ENCODE assay signal across 15 cellular contexts in genomic region chr19:11005521-11005920, GRCh38.
"Had no signal": no experiment of that assay in that cellular context is flagged by ENCODE, and none has a peak within 500 bp of the region (broad histone marks: within the 10 kb centered on the region; RNA-seq: fewer than 3 reads in every experiment).

No MANE protein-coding gene starts in this region.

- ATAC-seq: activated CD4-positive, CD25-positive, alpha-beta regulatory T cell treated with anti-CD3 and anti-CD28 coated beads, Interleukin-2, amount 50 U/mL, for 24 hours; naive thymus-derived CD8-positive, alpha-beta T cell; sciatic nerve; stimulated activated naive CD8-positive, alpha-beta T cell treated with anti-CD3 and anti-CD28 coated beads, Interleukin-15, amount 100 ng/mL, for 72 hours had no signal

- H3K36me3 ChIP-seq: ovary had no signal

- H3K27ac ChIP-seq: ovary, testis had no signal

- DNase-seq: activated CD4-positive, alpha-beta T cell treated with anti-CD3 and anti-CD28 coated beads, Interleukin-2, amount 50 U/mL, for 1 hour; activated CD8-positive, alpha-beta memory T cell treated with anti-CD3 and anti-CD28 coated beads for 24 hours; activated gamma-delta T cell treated with Interleukin-2 at 50 U/mL for 16 hours; activated naive CD8-positive, alpha-beta T cell treated with anti-CD3 and anti-CD28 coated beads, Interleukin-2, amount 10 ng/mL, durations not matched to agents 7 days and 5 days; effector memory CD4-positive, alpha-beta T cell; foreskin melanocyte; mesenchymal stem cell; naive thymus-derived CD8-positive, alpha-beta T cell; ovary; stimulated activated naive CD8-positive, alpha-beta T cell treated with anti-CD3 and anti-CD28 coated beads, Interleukin-15, amount 100 ng/mL, for 72 hours; testis had no signal

- H3K27ac Mint-ChIP-seq: activated naive CD8-positive, alpha-beta T cell treated with anti-CD3 and anti-CD28 coated beads, Interleukin-2, amount 10 ng/mL, durations not matched to agents 7 days and 5 days had no signal

- H3K4me3 Mint-ChIP-seq: activated naive CD8-positive, alpha-beta T cell treated with anti-CD3 and anti-CD28 coated beads, Interleukin-2, amount 10 ng/mL, durations not matched to agents 7 days and 5 days; brain; dendritic cell treated with granulocyte-macrophage colony-stimulating factor and Interleukin-4, amounts not matched to agents 40 ng/mL and 50 ng/mL, for 4 days; naive thymus-derived CD8-positive, alpha-beta T cell; stimulated activated naive CD8-positive, alpha-beta T cell treated with anti-CD3 and anti-CD28 coated beads, Interleukin-15, amount 100 ng/mL, for 72 hours had no signal

- H3K4me3 ChIP-seq: ovary, testis had no signal

- H3K9me3 Mint-ChIP-seq: activated naive CD8-positive, alpha-beta T cell treated with anti-CD3 and anti-CD28 coated beads, Interleukin-2, amount 10 ng/mL, durations not matched to agents 7 days and 5 days; brain; dendritic cell treated with granulocyte-macrophage colony-stimulating factor and Interleukin-4, amounts not matched to agents 40 ng/mL and 50 ng/mL, for 4 days; naive thymus-derived CD8-positive, alpha-beta T cell; stimulated activated naive CD8-positive, alpha-beta T cell treated with anti-CD3 and anti-CD28 coated beads, Interleukin-15, amount 100 ng/mL, for 72 hours had no signal

- H3K27me3 ChIP-seq: ovary, testis had no signal

- H3K9me3 ChIP-seq: ovary, testis had no signal

- H3K27me3 Mint-ChIP-seq: activated naive CD8-positive, alpha-beta T cell treated with anti-CD3 and anti-CD28 coated beads, Interleukin-2, amount 10 ng/mL, durations not matched to agents 7 days and 5 days; brain; dendritic cell treated with granulocyte-macrophage colony-stimulating factor and Interleukin-4, amounts not matched to agents 40 ng/mL and 50 ng/mL, for 4 days; naive thymus-derived CD8-positive, alpha-beta T cell; stimulated activated naive CD8-positive, alpha-beta T cell treated with anti-CD3 and anti-CD28 coated beads, Interleukin-15, amount 100 ng/mL, for 72 hours had no signal

- H3K4me1 Mint-ChIP-seq: activated naive CD8-positive, alpha-beta T cell treated with anti-CD3 and anti-CD28 coated beads, Interleukin-2, amount 10 ng/mL, durations not matched to agents 7 days and 5 days; brain; stimulated activated naive CD8-positive, alpha-beta T cell treated with anti-CD3 and anti-CD28 coated beads, Interleukin-15, amount 100 ng/mL, for 72 hours had no signal

- H3K4me1 ChIP-seq: testis had no signal
